ENCODE assay signal across 9 cellular contexts in genomic region chr14:47278233-47278842, GRCh38.
DNase-seq lines count a peak whose midpoint lies in the region; ATAC-seq, FAIRE-seq and TF ChIP-seq lines count a peak whose summit lies in the region.
"Had no signal": no experiment of that assay in that cellular context is flagged by ENCODE, and none has a peak within 500 bp of the region (broad histone marks: within the 10 kb centered on the region; RNA-seq: fewer than 3 reads in every experiment).

No MANE protein-coding gene starts in this region.

- H3K4me1 ChIP-seq in adipocyte (ENCODE audit: control insufficient read depth, insufficient read depth, low read length), result peaks cover 6% of the 10 kb centered on the region
- H3K4me1 ChIP-seq in kidney (ENCODE audit: control insufficient read depth in 1 of 2, insufficient read depth in 1 of 2, low read depth in 1 of 2, low read length in 2 of 2), result no peaks in the 10 kb centered on the region

- no peaks in the 10 kb centered on the region for H3K36me3 Mint-ChIP-seq in CD14-positive monocyte
- H3K36me3 Mint-ChIP-seq in stimulated activated memory B cell treated with anti-CD40 and anti-IgM and Interleukin-4, amounts not matched to agents 10 μg/mL and 1 μg/mL and 100 μg/mL, for 72 hours, result no peaks in the 10 kb centered on the region
- H3K36me3 Mint-ChIP-seq in effector memory CD8-positive, alpha-beta T cell (ENCODE audit: insufficient read depth), result no peaks in the 10 kb centered on the region

- peaks cover 0 to 2% (median 1%) of the 10 kb centered on the region in 3 donors for H3K27me3 Mint-ChIP-seq in CD14-positive monocyte (ENCODE audit: low read depth in 3 of 3)
- no peaks in the 10 kb centered on the region for H3K27me3 Mint-ChIP-seq in stimulated activated memory B cell treated with anti-CD40 and anti-IgM and Interleukin-4, amounts not matched to agents 10 μg/mL and 1 μg/mL and 100 μg/mL, for 72 hours
- no peaks in the 10 kb centered on the region for H3K27me3 Mint-ChIP-seq in effector memory CD8-positive, alpha-beta T cell

- H3K4me1 Mint-ChIP-seq in CD14-positive monocyte, result no peaks in the 10 kb centered on the region
- H3K4me1 Mint-ChIP-seq in stimulated activated memory B cell treated with anti-CD40 and anti-IgM and Interleukin-4, amounts not matched to agents 10 μg/mL and 1 μg/mL and 100 μg/mL, for 72 hours, result no peaks in the 10 kb centered on the region
- no peaks in the 10 kb centered on the region for H3K4me1 Mint-ChIP-seq in effector memory CD8-positive, alpha-beta T cell (ENCODE audit: low read depth in 2 of 2)

- ATAC-seq in GM18511 (IDR thresholded peaks at IDR 0.05; ENCODE audit: unreplicated experiment), result peak; percentile 88
- ATAC-seq in HG03095 (IDR thresholded peaks at IDR 0.05; ENCODE audit: unreplicated experiment), result peak; percentile 68
- peak; percentile 57 for ATAC-seq in stimulated activated memory B cell treated with anti-CD40 and anti-IgM and Interleukin-4, amounts not matched to agents 10 μg/mL and 1 μg/mL and 100 μg/mL, for 72 hours
- no peak for ATAC-seq in effector memory CD8-positive, alpha-beta T cell (replicated peaks)

- no peak overlapping the region for H3K4me3 Mint-ChIP-seq in CD14-positive monocyte
- H3K4me3 Mint-ChIP-seq in stimulated activated memory B cell treated with anti-CD40 and anti-IgM and Interleukin-4, amounts not matched to agents 10 μg/mL and 1 μg/mL and 100 μg/mL, for 72 hours, result no peak overlapping the region
- no peak overlapping the region for H3K4me3 Mint-ChIP-seq in effector memory CD8-positive, alpha-beta T cell

- FAIRE-seq in kidney (lab: Jason Lieb, UNC), result peak; percentile 23

- TF ChIP-seq CTCF in CD14-positive monocyte (IDR thresholded peaks at IDR 0.05), result peak; percentile 70
- TF ChIP-seq CTCF in kidney (IDR thresholded peaks at IDR 0.05; ENCODE audit: borderline replicate concordance, extremely low read depth, insufficient read depth), result peak; percentile 71

- no peaks in the 10 kb centered on the region for H3K36me3 ChIP-seq in adipocyte (ENCODE audit: control insufficient read depth, insufficient read depth, low read length, severe bottlenecking)
- no peaks in the 10 kb centered on the region for H3K36me3 ChIP-seq in kidney (ENCODE audit: control insufficient read depth in 1 of 2, insufficient read depth in 2 of 2, low read length in 2 of 2)

- H3K9ac ChIP-seq in adipocyte (ENCODE audit: low read length) (no peak overlapping the region), kidney (ENCODE audit: low read length in 2 of 2) (no peak overlapping the region)

- no peaks in the 10 kb centered on the region for H3K9me3 ChIP-seq in adipocyte (ENCODE audit: control insufficient read depth, low read length)
- H3K9me3 ChIP-seq in kidney (ENCODE audit: control insufficient read depth in 1 of 2, low read length in 2 of 2), result no peaks in the 10 kb centered on the region

- no peaks in the 10 kb centered on the region for H3K27me3 ChIP-seq in adipocyte (replicated peaks; ENCODE audit: control insufficient read depth, insufficient read depth, low read length)

- H3K9me3 Mint-ChIP-seq in CD14-positive monocyte, result peaks cover 0 to 2% (median 0%) of the 10 kb centered on the region in 7 donors
- H3K9me3 Mint-ChIP-seq in stimulated activated memory B cell treated with anti-CD40 and anti-IgM and Interleukin-4, amounts not matched to agents 10 μg/mL and 1 μg/mL and 100 μg/mL, for 72 hours, result no peaks in the 10 kb centered on the region
- peaks cover 0 to 2% of the 10 kb centered on the region in 2 donors for H3K9me3 Mint-ChIP-seq in effector memory CD8-positive, alpha-beta T cell

- no peak overlapping the region for H3K27ac ChIP-seq in kidney (ENCODE audit: low read depth in 2 of 2, low read length in 2 of 2)
- H3K27ac ChIP-seq: SK-N-MC had no signal

- intact Hi-C loops in CD14-positive monocyte (cut with micrococcal nuclease) (no loop called here), kidney (cut with DNase I) (no loop called here)

- no peak for DNase-seq in CD14-positive monocyte (ENCODE audit: low spot score)
- peak; percentile 2 for DNase-seq in NCI-H446 treated with DMSO at 0.1 percent for 48 hours (lab: John Stamatoyannopoulos, UW)
- peak; percentile 4 for DNase-seq in adipocyte (ENCODE audit: low read depth)
- DNase-seq in kidney, result peak; percentile 52
- DNase-seq in effector memory CD8-positive, alpha-beta T cell, result no peak

- H3K27ac Mint-ChIP-seq in CD14-positive monocyte, result no peak overlapping the region
- no peak overlapping the region for H3K27ac Mint-ChIP-seq in stimulated activated memory B cell treated with anti-CD40 and anti-IgM and Interleukin-4, amounts not matched to agents 10 μg/mL and 1 μg/mL and 100 μg/mL, for 72 hours
- no peak overlapping the region for H3K27ac Mint-ChIP-seq in effector memory CD8-positive, alpha-beta T cell

- H3K4me3 ChIP-seq in adipocyte (ENCODE audit: low read length), result no peak overlapping the region
- no peak overlapping the region for H3K4me3 ChIP-seq in kidney (ENCODE audit: low read length in 2 of 2)
- H3K4me3 ChIP-seq: SK-N-MC had no signal

Comparison
In these comparisons a context has a peak if more than half of its experiments do, and no peak if none do; other contexts are left out.
1. DNase-seq: peak in NCI-H446 treated with DMSO at 0.1 percent for 48 hours (single experiment), adipocyte (single experiment) and kidney (single experiment); none in CD14-positive monocyte (single experiment) and effector memory CD8-positive, alpha-beta T cell (0 of 3).